28 cellular contexts compared by ENCODE assay signal in the genomic region with DNA sequence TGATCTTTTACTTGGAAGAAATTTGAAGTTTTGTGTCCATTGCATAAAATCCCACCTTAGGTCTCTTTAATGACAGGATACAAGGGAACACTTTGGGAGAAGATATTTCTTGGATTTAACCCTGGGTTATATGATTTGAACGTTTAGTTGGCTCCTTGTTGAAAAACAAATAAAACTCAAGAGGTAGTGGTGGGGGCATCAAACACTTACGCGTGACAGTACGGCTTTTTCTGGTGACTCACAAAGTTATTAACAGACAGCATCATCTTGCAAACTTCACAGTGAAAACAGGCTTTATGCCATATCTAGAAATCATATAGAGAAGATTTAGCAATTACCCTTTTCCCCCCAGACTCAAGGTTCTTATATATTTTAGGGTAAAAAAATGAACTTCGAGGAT. TPM values are rescaled to one million over a fixed set of nuclear protein-coding genes. Genes with fewer than 3 reads are reported as not detected.
DNase-seq lines count a peak whose midpoint lies in the region; ATAC-seq and TF ChIP-seq lines count a peak whose summit lies in the region.
"Had no signal": no experiment of that assay in that cellular context is flagged by ENCODE, and none has a peak within 500 bp of the region (broad histone marks: within the 10 kb centered on the region; RNA-seq: fewer than 3 reads in every experiment).

No MANE protein-coding gene starts in this region.

- peak overlapping the region; percentile 66 to 98 (median 89) for H3K27ac ChIP-seq in heart left ventricle
- peak overlapping the region; percentile 85 for H3K27ac ChIP-seq in left ventricle myocardium inferior (replicated peaks)
- H3K27ac ChIP-seq in vagina: no peak overlapping the region
- H3K27ac ChIP-seq: ovary, stomach, uterus had no signal

- WGBS in heart left ventricle, 4 donors: 45 to 55% (median 49%) methylated on average over 5 of the region's 5 CpGs

- TF ChIP-seq CTCF in heart left ventricle (IDR thresholded peaks at IDR 0.05) (no peak), left ventricle myocardium inferior (IDR thresholded peaks at IDR 0.05; ENCODE audit: borderline replicate concordance) (no peak), vagina (IDR thresholded peaks at IDR 0.05) (no peak)

- H3K9me3 ChIP-seq in heart left ventricle (no peaks in the 10 kb centered on the region), left ventricle myocardium inferior (replicated peaks) (no peaks in the 10 kb centered on the region), vagina (no peaks in the 10 kb centered on the region)
- H3K9me3 ChIP-seq: ovary, stomach, uterus had no signal

- no peaks in the 10 kb centered on the region for H3K9me3 Mint-ChIP-seq in activated T-helper 17 cell treated with anti-CD3 and anti-CD28 coated beads, Interleukin-2, amount 50 U/mL, for 72 hours
- H3K9me3 Mint-ChIP-seq: activated T-helper 2 cell treated with anti-CD3 and anti-CD28 coated beads, Interferon-gamma antibody, Interleukin-2, Interleukin-4, amounts not matched to agents 10 μg/mL and 5 μg/mL and 100 μg/mL, durations not matched to agents 14 hours and 24 hours and 36 hours; brain had no signal

- peaks cover 0 to 25% (median 0%) of the 10 kb centered on the region in 9 donors for H3K36me3 ChIP-seq in heart left ventricle
- no peaks in the 10 kb centered on the region for H3K36me3 ChIP-seq in left ventricle myocardium inferior
- H3K36me3 ChIP-seq in vagina: no peaks in the 10 kb centered on the region
- H3K36me3 ChIP-seq: ovary, stomach, uterus had no signal

- peaks cover 6% of the 10 kb centered on the region for H3K4me1 Mint-ChIP-seq in activated T-helper 17 cell treated with anti-CD3 and anti-CD28 coated beads, Interleukin-2, amount 50 U/mL, for 72 hours
- H3K4me1 Mint-ChIP-seq: brain; CD4-positive, alpha-beta memory T cell had no signal

- peak in 3 of 4 donors; percentile 24 to 35 (median 34) for ATAC-seq in heart left ventricle
- ATAC-seq in Right ventricle myocardium inferior: no peak
- no peak for ATAC-seq in HG03460 (IDR thresholded peaks at IDR 0.05; ENCODE audit: unreplicated experiment)
- ATAC-seq in activated T-helper 17 cell treated with anti-CD3 and anti-CD28 coated beads, Interleukin-2, amount 50 U/mL, for 72 hours (replicated peaks): no peak

- H3K27me3 ChIP-seq in heart left ventricle (no peaks in the 10 kb centered on the region), left ventricle myocardium inferior (ENCODE audit: low read depth) (no peaks in the 10 kb centered on the region), vagina (no peaks in the 10 kb centered on the region)
- H3K27me3 ChIP-seq: ovary, stomach, uterus had no signal

- no peak overlapping the region for H3K4me3 Mint-ChIP-seq in activated T-helper 17 cell treated with anti-CD3 and anti-CD28 coated beads, Interleukin-2, amount 50 U/mL, for 72 hours
- H3K4me3 Mint-ChIP-seq: CD4-positive, alpha-beta memory T cell had no signal

- DNase-seq in heart left ventricle: no peak
- DNase-seq in Right ventricle myocardium inferior (ENCODE audit: missing footprints): no peak
- peak; percentile 18 for DNase-seq in NCI-H510A (lab: John Stamatoyannopoulos, UW)
- DNase-seq in left ventricle myocardium inferior: no peak
- DNase-seq in vagina (ENCODE audit: extremely low spot score in 2 of 2): no peak
- no peak for DNase-seq in nucleus accumbens (lab: John Stamatoyannopoulos, UW)
- DNase-seq: activated CD4-positive, alpha-beta T cell treated with anti-CD3 and anti-CD28 coated beads for 4 hours; activated naive CD4-positive, alpha-beta T cell treated with anti-CD3 and anti-CD28 coated beads, Interleukin-2, amount 50 U/mL, for 16 hours; CD4-positive, alpha-beta memory T cell; GDM1; hippocampal formation; IMR-90; NCI-H1092 treated with DMSO at 0.1 percent for 48 hours; NCI-H187; NCI-H69; ovary; retina; SIG-M5; stimulated activated CD8-positive, alpha-beta memory T cell treated with anti-CD3 and anti-CD28 coated beads, Interleukin-4, amount 100 ng/mL, for 48 hours; stomach; uterus had no signal

- no peak overlapping the region for H3K27ac Mint-ChIP-seq in activated T-helper 17 cell treated with anti-CD3 and anti-CD28 coated beads, Interleukin-2, amount 50 U/mL, for 72 hours
- H3K27ac Mint-ChIP-seq: activated T-helper 2 cell treated with anti-CD3 and anti-CD28 coated beads, Interferon-gamma antibody, Interleukin-2, Interleukin-4, amounts not matched to agents 10 μg/mL and 5 μg/mL and 100 μg/mL, durations not matched to agents 14 hours and 24 hours and 36 hours; CD4-positive, alpha-beta memory T cell had no signal

- H3K4me1 ChIP-seq in heart left ventricle: peaks cover 0 to 21% (median 1%) of the 10 kb centered on the region in 12 donors
- H3K4me1 ChIP-seq in left ventricle myocardium inferior: peaks cover 21% of the 10 kb centered on the region
- no peaks in the 10 kb centered on the region for H3K4me1 ChIP-seq in vagina
- H3K4me1 ChIP-seq: uterus had no signal

- no peaks in the 10 kb centered on the region for H3K36me3 Mint-ChIP-seq in activated T-helper 17 cell treated with anti-CD3 and anti-CD28 coated beads, Interleukin-2, amount 50 U/mL, for 72 hours (ENCODE audit: low read depth)
- H3K36me3 Mint-ChIP-seq: brain; CD4-positive, alpha-beta memory T cell had no signal

- H3K27me3 Mint-ChIP-seq in activated T-helper 17 cell treated with anti-CD3 and anti-CD28 coated beads, Interleukin-2, amount 50 U/mL, for 72 hours: peaks cover 10% of the 10 kb centered on the region

- H3K4me3 ChIP-seq in heart left ventricle: peak overlapping the region; percentile 25 to 68 (median 50)
- H3K4me3 ChIP-seq in left ventricle myocardium inferior: peak overlapping the region; percentile 63
- no peak overlapping the region for H3K4me3 ChIP-seq in vagina
- H3K4me3 ChIP-seq: ovary, stomach, uterus had no signal

- intact Hi-C loops in heart left ventricle (cut with DNase I) (no loop called here), Right ventricle myocardium inferior (cut with DNase I) (no loop called here), left ventricle myocardium inferior (cut with micrococcal nuclease) (no loop called here), vagina (cut with DNase I) (no loop called here)

- TF ChIP-seq POLR2A in heart left ventricle (IDR thresholded peaks at IDR 0.05): no peak
- no peak for TF ChIP-seq POLR2A in vagina (IDR thresholded peaks at IDR 0.05)

RNA-seq across cellular contexts. Expression of a gene that starts 0.7 kb away (rescaled TPM):
- total RNA-seq in heart left ventricle: 1,000 to 10,000 TPM in 6 of 9 donors, 100 to 1,000 TPM in 3; 651 to 2,789 (median 1,196) TPM
- polyA plus RNA-seq in heart left ventricle: 100 to 1,000 TPM; 278 to 301 TPM
- total RNA-seq in Right ventricle myocardium inferior: 1,026 TPM
- total RNA-seq in left ventricle myocardium inferior: 1,025 TPM
- not detected for total RNA-seq in vagina
- total RNA-seq in activated T-helper 17 cell treated with anti-CD3 and anti-CD28 coated beads, Interleukin-2, amount 50 U/mL, for 72 hours: not detected
- total RNA-seq: activated T-helper 2 cell treated with anti-CD3 and anti-CD28 coated beads, Interferon-gamma antibody, Interleukin-2, Interleukin-4, amounts not matched to agents 10 μg/mL and 5 μg/mL and 100 μg/mL, durations not matched to agents 14 hours and 24 hours and 36 hours; CD4-positive, alpha-beta memory T cell; chondrocyte; frontal cortex; IMR-90 had no signal
- polyA plus RNA-seq: CD4-positive, alpha-beta memory T cell; IMR-90; neural cell had no signal

RNA-seq across cellular contexts. Expression of a gene that starts 16.6 kb away (rescaled TPM):
- total RNA-seq in heart left ventricle: 10 to 100 TPM in 5 of 9 donors, 1 to 10 TPM in 4; 5.5 to 32.7 (median 10.4) TPM
- polyA plus RNA-seq in heart left ventricle: 10 to 100 TPM in 1 of 2 donors, 1 to 10 TPM in 1; 4.8 to 18.8 TPM
- total RNA-seq in Right ventricle myocardium inferior: 13.8 TPM
- total RNA-seq in left ventricle myocardium inferior: 9.9 TPM
- 13.8 TPM for total RNA-seq in vagina
- 10 to 100 TPM in 1 of 2 donors, 1 to 10 TPM in 1; 6.1 to 19.8 TPM for total RNA-seq in activated T-helper 17 cell treated with anti-CD3 and anti-CD28 coated beads, Interleukin-2, amount 50 U/mL, for 72 hours

Comparison
In these comparisons a context has a peak if more than half of its experiments do, and no peak if none do; other contexts are left out.
1. ATAC-seq: peak in heart left ventricle (3 of 4); none in Right ventricle myocardium inferior (single experiment), HG03460 (single experiment) and activated T-helper 17 cell treated with anti-CD3 and anti-CD28 coated beads, Interleukin-2, amount 50 U/mL, for 72 hours (single experiment).
2. H3K4me3 ChIP-seq: peak in heart left ventricle (12 of 12) and left ventricle myocardium inferior (single experiment); none in vagina (0 of 2).
3. RNA of a gene that starts 0.7 kb away (total RNA-seq): 651 to 2,789 TPM in heart left ventricle, 1,026 TPM in Right ventricle myocardium inferior (single experiment) and 1,025 TPM in left ventricle myocardium inferior (single experiment); not detected in vagina (single experiment) and not detected in activated T-helper 17 cell treated with anti-CD3 and anti-CD28 coated beads, Interleukin-2, amount 50 U/mL, for 72 hours; every median in the first group is over 100 times any median in the second.